In genomic region chr4:75457365-75457764, GRCh38 we compare ENCODE assay signal across 6 cellular contexts.
"Had no signal": no experiment of that assay in that cellular context is flagged by ENCODE, and none has a peak within 500 bp of the region (broad histone marks: within the 10 kb centered on the region; RNA-seq: fewer than 3 reads in every experiment).

No MANE protein-coding gene starts in this region.

- FAIRE-seq: HTR-8/SVneo had no signal

- H3K27ac ChIP-seq: HL-60, KMS-11 had no signal

- H3K9ac ChIP-seq: KMS-11 had no signal

- H3K4me2 ChIP-seq: KMS-11 had no signal

- DNase-seq: Karpas-422, KBM-7, KG1 had no signal
